Comparison of ENCODE assay signal across 8 cellular contexts in the genomic region with DNA sequence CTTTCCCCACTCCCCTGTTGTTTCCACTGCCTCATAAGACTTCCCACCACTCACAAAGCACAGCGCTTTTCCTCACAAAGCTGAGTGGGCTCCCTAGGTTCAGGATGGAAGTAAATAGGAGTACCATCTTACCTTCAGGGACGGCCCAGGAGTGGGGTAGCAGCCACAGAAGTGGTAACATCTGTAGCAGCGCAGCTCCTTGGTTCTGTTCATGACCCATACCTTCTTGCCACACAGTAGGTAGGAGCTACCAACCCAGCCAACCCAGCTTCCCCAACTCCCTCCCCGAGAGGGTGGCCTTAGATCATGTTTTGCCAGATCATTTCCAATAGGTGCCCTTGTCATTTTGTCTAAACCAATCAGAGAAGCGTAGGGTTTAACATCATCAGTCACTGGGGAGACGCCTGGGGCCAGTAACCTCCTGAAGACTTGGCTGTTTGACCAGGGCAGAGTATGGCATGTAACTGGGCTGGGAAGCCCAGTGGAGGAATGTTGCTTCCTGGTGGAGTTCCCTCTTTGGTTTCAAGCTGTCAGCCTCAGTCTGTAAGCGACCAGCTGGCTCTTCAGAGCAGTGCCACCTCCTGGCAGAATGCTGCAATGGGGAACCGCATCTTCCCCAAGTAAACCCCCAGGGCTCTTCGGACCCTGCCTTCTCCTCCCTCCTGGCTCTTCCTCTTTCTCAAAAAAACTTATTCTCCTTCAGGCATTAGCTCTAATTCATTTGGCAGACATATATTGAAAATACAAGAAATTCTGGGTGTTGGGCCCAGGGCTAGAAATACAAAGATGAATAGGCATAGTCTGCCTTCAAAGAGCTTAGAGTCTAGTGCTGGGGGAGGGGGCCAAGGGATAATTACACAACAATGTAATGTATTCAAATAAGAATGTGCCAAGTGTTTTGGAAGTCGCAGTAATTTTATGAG. TPM values are rescaled to one million over a fixed set of nuclear protein-coding genes. Genes with fewer than 3 reads are reported as not detected.
DNase-seq lines count a peak whose midpoint lies in the region; ATAC-seq and FAIRE-seq lines count a peak whose summit lies in the region.

A gene (minus strand): TSS at position 281 of the 923 bp plus-strand sequence. CDS start 61 bp downstream, at position 220.

- H3K4me3 ChIP-seq in thymus (ENCODE audit: low read length), result peak within 1 kb of the TSS; percentile 0

- peak within 1 kb of the TSS; percentile 3 for H3K27ac ChIP-seq in thymus (ENCODE audit: low read depth)

- FAIRE-seq in RCC 7860 (lab: Jason Lieb, UNC), result peak; percentile 79

- no peaks in the 10 kb centered on the region for H3K36me3 ChIP-seq in thymus (ENCODE audit: control insufficient read depth, insufficient read depth)

- no peaks in the 10 kb centered on the region for H3K27me3 Mint-ChIP-seq in naive thymus-derived CD8-positive, alpha-beta T cell

- WGBS in thymus, result 14% methylated on average over 10 of the region's 10 CpGs

- peak within 1 kb of the TSS; percentile 76 to 88 (median 82) for H3K4me3 Mint-ChIP-seq in naive thymus-derived CD8-positive, alpha-beta T cell

- H3K36me3 Mint-ChIP-seq in naive thymus-derived CD8-positive, alpha-beta T cell, result peaks cover 0 to 4% (median 0%) of the 10 kb centered on the region in 3 donors

- no peaks in the 10 kb centered on the region for H3K9me3 ChIP-seq in thymus (ENCODE audit: control insufficient read depth)

- ATAC-seq in GM19395 (IDR thresholded peaks at IDR 0.05; ENCODE audit: unreplicated experiment) (peak; percentile 89), HG03460 (IDR thresholded peaks at IDR 0.05; ENCODE audit: unreplicated experiment) (peak; percentile 91)
- ATAC-seq in naive thymus-derived CD8-positive, alpha-beta T cell, result peak; percentile 98

- POLR2A ChIA-PET in naive thymus-derived CD8-positive, alpha-beta T cell (lab: Charles Lee), result interaction anchor here (0.6 to 13.5 kb wide), 12 partner anchors 10 to 392 kb away, joined by 3 to 344 read pairs (median 8); a partner anchor contains a TSS

- H3K9me3 Mint-ChIP-seq in naive thymus-derived CD8-positive, alpha-beta T cell, result no peaks in the 10 kb centered on the region

- peak within 1 kb of the TSS; percentile 85 to 94 (median 90) for H3K27ac Mint-ChIP-seq in naive thymus-derived CD8-positive, alpha-beta T cell

- H3K4me1 Mint-ChIP-seq in naive thymus-derived CD8-positive, alpha-beta T cell, result peaks cover 37 to 76% (median 60%) of the 10 kb centered on the region in 4 donors

- no peaks in the 10 kb centered on the region for H3K27me3 ChIP-seq in thymus (ENCODE audit: control insufficient read depth, insufficient read depth)

- DNase-seq in D341Med (ENCODE audit: low spot score) (peak; percentile 76), RCC 7860 (ENCODE audit: low spot score) (peak; percentile 87), fibroblast of gingiva (ENCODE audit: low read depth) (peak; percentile 98)
- DNase-seq in activated T-helper 1 cell treated with anti-CD3 and anti-CD28 coated beads, Interleukin-2, amount 50 U/mL, for 16 hours (ENCODE audit: low read depth in 1 of 2, low spot score in 1 of 2), result peak; percentile 31 to 53
- peak; percentile 37 to 89 (median 78) for DNase-seq in naive thymus-derived CD8-positive, alpha-beta T cell

- H3K4me1 ChIP-seq in thymus (ENCODE audit: control insufficient read depth, insufficient read depth, low read length), result peaks cover 6% of the 10 kb centered on the region

RNA-seq across cellular contexts. Expression of the gene that starts here (rescaled TPM):
- 10 to 100 TPM; 38.7 to 39.7 TPM for total RNA-seq in naive thymus-derived CD8-positive, alpha-beta T cell
- 10 to 100 TPM; 23.7 to 37.4 (median 26.9) TPM for polyA plus RNA-seq in naive thymus-derived CD8-positive, alpha-beta T cell
- polyA plus RNA-seq in thymus, result 161 TPM

Comparison
In these comparisons a context has a peak if more than half of its experiments do, and no peak if none do; other contexts are left out.
1. Peak in every context shown above with its lines: DNase-seq, ATAC-seq, H3K4me3 ChIP-seq and H3K27ac ChIP-seq.
2. DNase-seq: peak in every context shown above with its lines; median percentile 98 in fibroblast of gingiva; 87 in RCC 7860; 78 in naive thymus-derived CD8-positive, alpha-beta T cell; 76 in D341Med; 42 in activated T-helper 1 cell treated with anti-CD3 and anti-CD28 coated beads, Interleukin-2, amount 50 U/mL, for 16 hours.